Comparison of ENCODE assay signal across 1 cellular context in genomic region chr7:23105644-23106490, GRCh38.
TF ChIP-seq lines count a peak whose summit lies in the region.

TSS of gene KLHL7 (plus strand) at chr7:23105785. CDS start at chr7:23106027, 242 bp downstream.

TF ChIP-seq in K562, 482 proteins besides CTCF, POLR2A, EP300 and RAD21 (continued from another document and continues in another):
- no peak for TF ChIP-seq MEF2A (IDR thresholded peaks at IDR 0.05; ENCODE audit: control insufficient read depth, low read depth, low read length)
- no peak for TF ChIP-seq ZKSCAN1 (IDR thresholded peaks at IDR 0.05; ENCODE audit: low read depth, low read length)
- TF ChIP-seq GATAD2A (IDR thresholded peaks at IDR 0.05), result peak; percentile 72; the same call in 1 of the 2 replicates
- no peak for TF ChIP-seq FOSL1 (tag; conservative IDR thresholded peaks at IDR 0.05)
- no peak for TF ChIP-seq SMC3 (conservative IDR thresholded peaks at IDR 0.05; ENCODE audit: insufficient read depth, low read depth, low read length)
- TF ChIP-seq CCAR2 (IDR thresholded peaks at IDR 0.05; ENCODE audit: low read depth, low read length), result no peak
- TF ChIP-seq SIN3A (IDR thresholded peaks at IDR 0.05; ENCODE audit: borderline replicate concordance in 2 of 2, control insufficient read depth in 1 of 2, low read depth in 2 of 2, low read length in 2 of 2), result peak; percentile 82 to 86; a peak in 3 of 4 replicates
- no peak for TF ChIP-seq FOXP1 (CRISPR knock-in tag; IDR thresholded peaks at IDR 0.05)
- no peak for TF ChIP-seq ZNF639 (CRISPR knock-in tag; conservative IDR thresholded peaks at IDR 0.05 in 1 of 2, IDR thresholded peaks at IDR 0.05 in 1 of 2)
- no peak for TF ChIP-seq ARID1B (IDR thresholded peaks at IDR 0.05)
- TF ChIP-seq ZNF408 (CRISPR knock-in tag; IDR thresholded peaks at IDR 0.05; ENCODE audit: low read depth), result no peak
- no peak for TF ChIP-seq RNF219 (CRISPR knock-in tag; IDR thresholded peaks at IDR 0.05)
- TF ChIP-seq FOXM1 (IDR thresholded peaks at IDR 0.05; ENCODE audit: low read depth), result no peak
- TF ChIP-seq FOXM1 (CRISPR knock-in tag; IDR thresholded peaks at IDR 0.05; ENCODE audit: low read depth), result no peak
- TF ChIP-seq ZNF655 (CRISPR knock-in tag; IDR thresholded peaks at IDR 0.05), result no peak
- TF ChIP-seq, protein P1, sequence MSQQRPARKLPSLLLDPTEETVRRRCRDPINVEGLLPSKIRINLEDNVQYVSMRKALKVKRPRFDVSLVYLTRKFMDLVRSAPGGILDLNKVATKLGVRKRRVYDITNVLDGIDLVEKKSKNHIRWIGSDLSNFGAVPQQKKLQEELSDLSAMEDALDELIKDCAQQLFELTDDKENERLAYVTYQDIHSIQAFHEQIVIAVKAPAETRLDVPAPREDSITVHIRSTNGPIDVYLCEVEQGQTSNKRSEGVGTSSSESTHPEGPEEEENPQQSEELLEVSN (IDR thresholded peaks at IDR 0.05; ENCODE audit: borderline replicate concordance in 1 of 2, extremely low read depth in 1 of 2, insufficient read depth in 1 of 2, insufficient read length in 1 of 2, low read depth in 1 of 2, low read length in 1 of 2, poor library complexity in 1 of 2, severe bottlenecking in 1 of 2), result peak in 1 of 2 experiments; percentile 14
- TF ChIP-seq, protein P2, sequence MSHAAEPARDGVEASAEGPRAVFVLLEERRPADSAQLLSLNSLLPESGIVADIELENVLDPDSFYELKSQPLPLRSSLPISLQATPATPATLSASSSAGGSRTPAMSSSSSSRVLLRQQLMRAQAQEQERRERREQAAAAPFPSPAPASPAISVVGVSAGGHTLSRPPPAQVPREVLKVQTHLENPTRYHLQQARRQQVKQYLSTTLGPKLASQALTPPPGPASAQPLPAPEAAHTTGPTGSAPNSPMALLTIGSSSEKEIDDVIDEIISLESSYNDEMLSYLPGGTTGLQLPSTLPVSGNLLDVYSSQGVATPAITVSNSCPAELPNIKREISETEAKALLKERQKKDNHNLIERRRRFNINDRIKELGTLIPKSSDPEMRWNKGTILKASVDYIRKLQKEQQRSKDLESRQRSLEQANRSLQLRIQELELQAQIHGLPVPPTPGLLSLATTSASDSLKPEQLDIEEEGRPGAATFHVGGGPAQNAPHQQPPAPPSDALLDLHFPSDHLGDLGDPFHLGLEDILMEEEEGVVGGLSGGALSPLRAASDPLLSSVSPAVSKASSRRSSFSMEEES (CRISPR knock-in tag; IDR thresholded peaks at IDR 0.05), result no peak
- no peak; the same call in 1 of the 2 replicates for TF ChIP-seq DIDO1 (tag; IDR thresholded peaks at IDR 0.05; ENCODE audit: low read depth)
- no peak for TF ChIP-seq YBX1 (IDR thresholded peaks at IDR 0.05)
- no peak for TF ChIP-seq SNIP1 (IDR thresholded peaks at IDR 0.05; ENCODE audit: low read depth)
- no peak for TF ChIP-seq ZKSCAN3 (CRISPR knock-in tag; IDR thresholded peaks at IDR 0.05)
- TF ChIP-seq, protein P3, sequence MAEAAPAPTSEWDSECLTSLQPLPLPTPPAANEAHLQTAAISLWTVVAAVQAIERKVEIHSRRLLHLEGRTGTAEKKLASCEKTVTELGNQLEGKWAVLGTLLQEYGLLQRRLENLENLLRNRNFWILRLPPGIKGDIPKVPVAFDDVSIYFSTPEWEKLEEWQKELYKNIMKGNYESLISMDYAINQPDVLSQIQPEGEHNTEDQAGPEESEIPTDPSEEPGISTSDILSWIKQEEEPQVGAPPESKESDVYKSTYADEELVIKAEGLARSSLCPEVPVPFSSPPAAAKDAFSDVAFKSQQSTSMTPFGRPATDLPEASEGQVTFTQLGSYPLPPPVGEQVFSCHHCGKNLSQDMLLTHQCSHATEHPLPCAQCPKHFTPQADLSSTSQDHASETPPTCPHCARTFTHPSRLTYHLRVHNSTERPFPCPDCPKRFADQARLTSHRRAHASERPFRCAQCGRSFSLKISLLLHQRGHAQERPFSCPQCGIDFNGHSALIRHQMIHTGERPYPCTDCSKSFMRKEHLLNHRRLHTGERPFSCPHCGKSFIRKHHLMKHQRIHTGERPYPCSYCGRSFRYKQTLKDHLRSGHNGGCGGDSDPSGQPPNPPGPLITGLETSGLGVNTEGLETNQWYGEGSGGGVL (CRISPR knock-in tag; IDR thresholded peaks at IDR 0.05), result no peak
- no peak for TF ChIP-seq E2F3 (CRISPR knock-in tag; IDR thresholded peaks at IDR 0.05)
- no peak for TF ChIP-seq TSC22D4 (tag; IDR thresholded peaks at IDR 0.05)
- TF ChIP-seq STAT5A (IDR thresholded peaks at IDR 0.05; ENCODE audit: borderline replicate concordance, low read length), result no peak
- no peak for TF ChIP-seq SMARCA4 (IDR thresholded peaks at IDR 0.05)
- TF ChIP-seq ARID3B (CRISPR knock-in tag; IDR thresholded peaks at IDR 0.05; ENCODE audit: borderline replicate concordance), result no peak
- peak; percentile 65 for TF ChIP-seq EP400 (IDR thresholded peaks at IDR 0.05)
- no peak for TF ChIP-seq NCOA1 (IDR thresholded peaks at IDR 0.05; ENCODE audit: low read depth)
- TF ChIP-seq NFRKB (IDR thresholded peaks at IDR 0.05; ENCODE audit: low read depth), result no peak
- TF ChIP-seq REST (CRISPR knock-in tag; IDR thresholded peaks at IDR 0.05; ENCODE audit: low read depth), result peak; percentile 56; the same call in 1 of the 2 replicates
- no peak for TF ChIP-seq BHLHE40 (IDR thresholded peaks at IDR 0.05; ENCODE audit: low read length)
- TF ChIP-seq STAT5B (CRISPR knock-in tag; IDR thresholded peaks at IDR 0.05), result no peak
- no peak for TF ChIP-seq SRF (CRISPR knock-in tag; IDR thresholded peaks at IDR 0.05)
- no peak for TF ChIP-seq TEAD2 (tag; IDR thresholded peaks at IDR 0.05)
- no peak for TF ChIP-seq ELF2 (CRISPR knock-in tag; IDR thresholded peaks at IDR 0.05)
- peak in 1 of 2 experiments; percentile 82; a peak in 2 of 4 replicates for TF ChIP-seq HDAC1 (IDR thresholded peaks at IDR 0.05)
- TF ChIP-seq SIX5 (IDR thresholded peaks at IDR 0.05; ENCODE audit: borderline replicate concordance in 1 of 2, insufficient read depth in 1 of 2, low read depth in 1 of 2, low read length in 2 of 2), result no peak
- no peak for TF ChIP-seq PATZ1 (CRISPR knock-in tag; IDR thresholded peaks at IDR 0.05; ENCODE audit: borderline replicate concordance)
- TF ChIP-seq HES1 (IDR thresholded peaks at IDR 0.05; ENCODE audit: low read depth), result no peak
- no peak for TF ChIP-seq SPI1 (IDR thresholded peaks at IDR 0.05; ENCODE audit: borderline replicate concordance, low read depth, low read length)
- TF ChIP-seq NFIC (IDR thresholded peaks at IDR 0.05), result 0 out of 2 replicates have a peak, but pooled peaks have one; percentile 29
- TF ChIP-seq RBM39 (optimal IDR thresholded peaks at IDR 0.05; ENCODE audit: low read depth, low read length), result no peak
- TF ChIP-seq POLR2H (tag; IDR thresholded peaks at IDR 0.05; ENCODE audit: low read depth), result peak; percentile 64; the same call in 1 of the 2 replicates
- TF ChIP-seq ZNF764 (CRISPR knock-in tag; IDR thresholded peaks at IDR 0.05; ENCODE audit: low read depth), result peak; percentile 17; the same call in 1 of the 2 replicates
- peak; percentile 93 to 99 for TF ChIP-seq MAZ (CRISPR knock-in tag; conservative IDR thresholded peaks at IDR 0.05 in 1 of 2, IDR thresholded peaks at IDR 0.05 in 1 of 2)
- no peak for TF ChIP-seq ZBTB1 (CRISPR knock-in tag; IDR thresholded peaks at IDR 0.05; ENCODE audit: borderline replicate concordance, low read depth)
- no peak for TF ChIP-seq ILK (tag; IDR thresholded peaks at IDR 0.05; ENCODE audit: borderline replicate concordance, low read depth)
- no peak for TF ChIP-seq ZNF146 (CRISPR knock-in tag; IDR thresholded peaks at IDR 0.05; ENCODE audit: unreplicated experiment)
